27 cellular contexts compared by ENCODE assay signal in the genomic region with DNA sequence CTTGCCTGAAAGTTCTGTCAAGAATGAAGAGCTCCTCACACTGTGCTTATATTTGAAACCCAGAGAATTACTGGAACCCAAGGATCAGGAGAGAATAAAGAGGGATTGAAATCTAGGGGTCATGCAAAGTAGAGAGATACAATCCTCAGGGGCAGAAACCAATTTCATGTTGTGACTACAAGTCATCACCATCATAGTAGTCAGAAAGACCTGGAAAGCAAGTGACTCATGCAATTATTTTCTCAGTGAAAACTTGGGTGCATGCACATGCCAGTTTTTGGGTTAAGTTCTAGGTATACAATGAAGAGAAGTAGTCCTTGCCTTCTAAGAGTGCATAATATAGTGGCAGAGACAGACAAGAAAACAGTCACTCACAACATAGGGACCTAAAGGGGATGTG.
"Had no signal": no experiment of that assay in that cellular context is flagged by ENCODE, and none has a peak within 500 bp of the region (broad histone marks: within the 10 kb centered on the region; RNA-seq: fewer than 3 reads in every experiment).

No MANE protein-coding gene starts in this region.

- H3K36me3 Mint-ChIP-seq: stimulated activated effector memory CD8-positive, alpha-beta T cell treated with anti-CD3 and anti-CD28 coated beads, Interleukin-12 subunit alpha, Interleukin-12 subunit beta, amount 100 ng/mL, for 72 hours had no signal

- H3K36me3 ChIP-seq: gastroesophageal sphincter, heart left ventricle, left lung, ovary, sigmoid colon, stomach, thyroid gland, vagina had no signal

- H3K27me3 ChIP-seq: gastroesophageal sphincter, heart left ventricle, hepatocyte, left lung, ovary, sigmoid colon, stomach, thyroid gland, vagina had no signal

- H3K27ac ChIP-seq: coronary artery, gastroesophageal sphincter, heart left ventricle, hepatocyte, left lung, ovary, psoas muscle, sigmoid colon, stomach, thyroid gland, vagina had no signal

- H2AFZ ChIP-seq: hepatocyte had no signal

- H3K4me1 ChIP-seq: gastroesophageal sphincter, left lung, psoas muscle, sigmoid colon, stomach, thyroid gland, vagina had no signal

- H3K9me3 ChIP-seq: gastroesophageal sphincter, heart left ventricle, ovary, psoas muscle, sigmoid colon, stomach, thyroid gland, vagina had no signal

- H3K4me1 Mint-ChIP-seq: naive thymus-derived CD8-positive, alpha-beta T cell; stimulated activated effector memory CD8-positive, alpha-beta T cell treated with anti-CD3 and anti-CD28 coated beads, Interleukin-12 subunit alpha, Interleukin-12 subunit beta, amount 100 ng/mL, for 72 hours had no signal

- DNase-seq: dermis blood vessel endothelial cell; foreskin fibroblast; heart left ventricle; kidney; left cardiac atrium; left lung; mesendoderm; midbrain; naive thymus-derived CD8-positive, alpha-beta T cell; nephron progenitor cell; nucleus accumbens; ovary; posterior cingulate gyrus; psoas muscle; right cardiac atrium; sigmoid colon; stimulated activated CD4-positive, alpha-beta T cell treated with anti-CD3 and anti-CD28 coated beads, Interleukin-2, amount 100 ng/mL, for 24 hours; stimulated activated CD4-positive, alpha-beta T cell treated with anti-CD3 and anti-CD28 coated beads, Interleukin-4, amount 100 ng/mL, for 24 hours; stimulated activated naive CD4-positive, alpha-beta T cell treated with Interleukin-2 at 50 U/mL for 16 hours; stomach; thyroid gland; trophoblast cell had no signal

- H3K4me3 Mint-ChIP-seq: naive thymus-derived CD8-positive, alpha-beta T cell; nephron progenitor cell; stimulated activated effector memory CD8-positive, alpha-beta T cell treated with anti-CD3 and anti-CD28 coated beads, Interleukin-12 subunit alpha, Interleukin-12 subunit beta, amount 100 ng/mL, for 72 hours had no signal

- H3K79me2 ChIP-seq: hepatocyte had no signal

- H3K4me2 ChIP-seq: hepatocyte had no signal

- H3K27ac Mint-ChIP-seq: naive thymus-derived CD8-positive, alpha-beta T cell; nephron progenitor cell; stimulated activated effector memory CD8-positive, alpha-beta T cell treated with anti-CD3 and anti-CD28 coated beads, Interleukin-12 subunit alpha, Interleukin-12 subunit beta, amount 100 ng/mL, for 72 hours had no signal

- H3K4me3 ChIP-seq: coronary artery, gastroesophageal sphincter, heart left ventricle, hepatocyte, left lung, ovary, psoas muscle, sigmoid colon, stomach, thyroid gland, vagina had no signal
